1 cellular context compared by ENCODE assay signal in genomic region chr11:3231851-3232744, GRCh38.
TF ChIP-seq lines count a peak whose summit lies in the region.

Gene MRGPRE (minus strand): TSS chr11:3232417. CDS start chr11:3228799, 3,618 bp downstream.

TF ChIP-seq in WTC11, 78 proteins besides CTCF, POLR2A, EP300 and RAD21 (continued from another document):
- no peak for TF ChIP-seq ZNF281 (CRISPR knock-in tag; IDR thresholded peaks at IDR 0.05)
- no peak for TF ChIP-seq MXD4 (CRISPR knock-in tag; IDR thresholded peaks at IDR 0.05; ENCODE audit: borderline replicate concordance)
- TF ChIP-seq HMGXB4 (CRISPR knock-in tag; IDR thresholded peaks at IDR 0.05), result no peak
- no peak for TF ChIP-seq IRF1 (CRISPR knock-in tag; IDR thresholded peaks at IDR 0.05)
- no peak for TF ChIP-seq ZNF423 (CRISPR knock-in tag; IDR thresholded peaks at IDR 0.05)
- TF ChIP-seq STAT6 (CRISPR knock-in tag; conservative IDR thresholded peaks at IDR 0.05; ENCODE audit: low read depth), result no peak
- no peak for TF ChIP-seq GRHL2 (CRISPR knock-in tag; IDR thresholded peaks at IDR 0.05; ENCODE audit: insufficient replicate concordance, severe bottlenecking)
- no peak for TF ChIP-seq E2F1 (CRISPR knock-in tag; IDR thresholded peaks at IDR 0.05)
- no peak for TF ChIP-seq AFF4 (CRISPR knock-in tag; IDR thresholded peaks at IDR 0.05; ENCODE audit: borderline replicate concordance)
